1 cellular context compared by ENCODE assay signal in genomic region chr2:205041472-205042130, GRCh38.
TF ChIP-seq lines count a peak whose summit lies in the region.

No MANE protein-coding gene starts in this region.

TF ChIP-seq in H1, 55 proteins besides CTCF, POLR2A, EP300 and RAD21 (continued from another document):
- TF ChIP-seq, protein P1, sequence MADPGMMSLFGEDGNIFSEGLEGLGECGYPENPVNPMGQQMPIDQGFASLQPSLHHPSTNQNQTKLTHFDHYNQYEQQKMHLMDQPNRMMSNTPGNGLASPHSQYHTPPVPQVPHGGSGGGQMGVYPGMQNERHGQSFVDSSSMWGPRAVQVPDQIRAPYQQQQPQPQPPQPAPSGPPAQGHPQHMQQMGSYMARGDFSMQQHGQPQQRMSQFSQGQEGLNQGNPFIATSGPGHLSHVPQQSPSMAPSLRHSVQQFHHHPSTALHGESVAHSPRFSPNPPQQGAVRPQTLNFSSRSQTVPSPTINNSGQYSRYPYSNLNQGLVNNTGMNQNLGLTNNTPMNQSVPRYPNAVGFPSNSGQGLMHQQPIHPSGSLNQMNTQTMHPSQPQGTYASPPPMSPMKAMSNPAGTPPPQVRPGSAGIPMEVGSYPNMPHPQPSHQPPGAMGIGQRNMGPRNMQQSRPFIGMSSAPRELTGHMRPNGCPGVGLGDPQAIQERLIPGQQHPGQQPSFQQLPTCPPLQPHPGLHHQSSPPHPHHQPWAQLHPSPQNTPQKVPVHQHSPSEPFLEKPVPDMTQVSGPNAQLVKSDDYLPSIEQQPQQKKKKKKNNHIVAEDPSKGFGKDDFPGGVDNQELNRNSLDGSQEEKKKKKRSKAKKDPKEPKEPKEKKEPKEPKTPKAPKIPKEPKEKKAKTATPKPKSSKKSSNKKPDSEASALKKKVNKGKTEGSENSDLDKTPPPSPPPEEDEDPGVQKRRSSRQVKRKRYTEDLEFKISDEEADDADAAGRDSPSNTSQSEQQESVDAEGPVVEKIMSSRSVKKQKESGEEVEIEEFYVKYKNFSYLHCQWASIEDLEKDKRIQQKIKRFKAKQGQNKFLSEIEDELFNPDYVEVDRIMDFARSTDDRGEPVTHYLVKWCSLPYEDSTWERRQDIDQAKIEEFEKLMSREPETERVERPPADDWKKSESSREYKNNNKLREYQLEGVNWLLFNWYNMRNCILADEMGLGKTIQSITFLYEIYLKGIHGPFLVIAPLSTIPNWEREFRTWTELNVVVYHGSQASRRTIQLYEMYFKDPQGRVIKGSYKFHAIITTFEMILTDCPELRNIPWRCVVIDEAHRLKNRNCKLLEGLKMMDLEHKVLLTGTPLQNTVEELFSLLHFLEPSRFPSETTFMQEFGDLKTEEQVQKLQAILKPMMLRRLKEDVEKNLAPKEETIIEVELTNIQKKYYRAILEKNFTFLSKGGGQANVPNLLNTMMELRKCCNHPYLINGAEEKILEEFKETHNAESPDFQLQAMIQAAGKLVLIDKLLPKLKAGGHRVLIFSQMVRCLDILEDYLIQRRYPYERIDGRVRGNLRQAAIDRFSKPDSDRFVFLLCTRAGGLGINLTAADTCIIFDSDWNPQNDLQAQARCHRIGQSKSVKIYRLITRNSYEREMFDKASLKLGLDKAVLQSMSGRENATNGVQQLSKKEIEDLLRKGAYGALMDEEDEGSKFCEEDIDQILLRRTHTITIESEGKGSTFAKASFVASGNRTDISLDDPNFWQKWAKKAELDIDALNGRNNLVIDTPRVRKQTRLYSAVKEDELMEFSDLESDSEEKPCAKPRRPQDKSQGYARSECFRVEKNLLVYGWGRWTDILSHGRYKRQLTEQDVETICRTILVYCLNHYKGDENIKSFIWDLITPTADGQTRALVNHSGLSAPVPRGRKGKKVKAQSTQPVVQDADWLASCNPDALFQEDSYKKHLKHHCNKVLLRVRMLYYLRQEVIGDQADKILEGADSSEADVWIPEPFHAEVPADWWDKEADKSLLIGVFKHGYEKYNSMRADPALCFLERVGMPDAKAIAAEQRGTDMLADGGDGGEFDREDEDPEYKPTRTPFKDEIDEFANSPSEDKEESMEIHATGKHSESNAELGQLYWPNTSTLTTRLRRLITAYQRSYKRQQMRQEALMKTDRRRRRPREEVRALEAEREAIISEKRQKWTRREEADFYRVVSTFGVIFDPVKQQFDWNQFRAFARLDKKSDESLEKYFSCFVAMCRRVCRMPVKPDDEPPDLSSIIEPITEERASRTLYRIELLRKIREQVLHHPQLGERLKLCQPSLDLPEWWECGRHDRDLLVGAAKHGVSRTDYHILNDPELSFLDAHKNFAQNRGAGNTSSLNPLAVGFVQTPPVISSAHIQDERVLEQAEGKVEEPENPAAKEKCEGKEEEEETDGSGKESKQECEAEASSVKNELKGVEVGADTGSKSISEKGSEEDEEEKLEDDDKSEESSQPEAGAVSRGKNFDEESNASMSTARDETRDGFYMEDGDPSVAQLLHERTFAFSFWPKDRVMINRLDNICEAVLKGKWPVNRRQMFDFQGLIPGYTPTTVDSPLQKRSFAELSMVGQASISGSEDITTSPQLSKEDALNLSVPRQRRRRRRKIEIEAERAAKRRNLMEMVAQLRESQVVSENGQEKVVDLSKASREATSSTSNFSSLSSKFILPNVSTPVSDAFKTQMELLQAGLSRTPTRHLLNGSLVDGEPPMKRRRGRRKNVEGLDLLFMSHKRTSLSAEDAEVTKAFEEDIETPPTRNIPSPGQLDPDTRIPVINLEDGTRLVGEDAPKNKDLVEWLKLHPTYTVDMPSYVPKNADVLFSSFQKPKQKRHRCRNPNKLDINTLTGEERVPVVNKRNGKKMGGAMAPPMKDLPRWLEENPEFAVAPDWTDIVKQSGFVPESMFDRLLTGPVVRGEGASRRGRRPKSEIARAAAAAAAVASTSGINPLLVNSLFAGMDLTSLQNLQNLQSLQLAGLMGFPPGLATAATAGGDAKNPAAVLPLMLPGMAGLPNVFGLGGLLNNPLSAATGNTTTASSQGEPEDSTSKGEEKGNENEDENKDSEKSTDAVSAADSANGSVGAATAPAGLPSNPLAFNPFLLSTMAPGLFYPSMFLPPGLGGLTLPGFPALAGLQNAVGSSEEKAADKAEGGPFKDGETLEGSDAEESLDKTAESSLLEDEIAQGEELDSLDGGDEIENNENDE (IDR thresholded peaks at IDR 0.05; ENCODE audit: insufficient replicate concordance, low read length) = no peak
- no peak for TF ChIP-seq SUZ12 (IDR thresholded peaks at IDR 0.05; ENCODE audit: low read length)
- no peak for TF ChIP-seq GTF2F1 (IDR thresholded peaks at IDR 0.05; ENCODE audit: borderline replicate concordance, low read depth, low read length)
- TF ChIP-seq RXRA (IDR thresholded peaks at IDR 0.05; ENCODE audit: insufficient read depth, low read depth, low read length) = no peak
- no peak for TF ChIP-seq RNF2 (IDR thresholded peaks at IDR 0.05; ENCODE audit: borderline replicate concordance, low read depth, low read length, missing control alignments, poor library complexity, severe bottlenecking)
- no peak for TF ChIP-seq CREB1 (IDR thresholded peaks at IDR 0.05)
- TF ChIP-seq HDAC2 (IDR thresholded peaks at IDR 0.05; ENCODE audit: borderline replicate concordance in 1 of 2, low read depth in 2 of 2, low read length in 2 of 2) = no peak
- no peak for TF ChIP-seq TEAD4 (IDR thresholded peaks at IDR 0.05; ENCODE audit: low read depth, low read length)
- TF ChIP-seq GABPA (IDR thresholded peaks at IDR 0.05; ENCODE audit: borderline replicate concordance, insufficient read depth, low read length) = no peak
- TF ChIP-seq CEBPB (IDR thresholded peaks at IDR 0.05; ENCODE audit: low read depth, low read length) = no peak
- no peak for TF ChIP-seq SIN3A (conservative IDR thresholded peaks at IDR 0.05 in 1 of 2, IDR thresholded peaks at IDR 0.05 in 1 of 2; ENCODE audit: low read depth in 1 of 2, low read length in 2 of 2)
- TF ChIP-seq SP2 (IDR thresholded peaks at IDR 0.05; ENCODE audit: low read length) = no peak
TF ChIP-seq in H1: peak in this region for 0.
